Comparison of ENCODE assay signal across 20 cellular contexts in the genomic region with DNA sequence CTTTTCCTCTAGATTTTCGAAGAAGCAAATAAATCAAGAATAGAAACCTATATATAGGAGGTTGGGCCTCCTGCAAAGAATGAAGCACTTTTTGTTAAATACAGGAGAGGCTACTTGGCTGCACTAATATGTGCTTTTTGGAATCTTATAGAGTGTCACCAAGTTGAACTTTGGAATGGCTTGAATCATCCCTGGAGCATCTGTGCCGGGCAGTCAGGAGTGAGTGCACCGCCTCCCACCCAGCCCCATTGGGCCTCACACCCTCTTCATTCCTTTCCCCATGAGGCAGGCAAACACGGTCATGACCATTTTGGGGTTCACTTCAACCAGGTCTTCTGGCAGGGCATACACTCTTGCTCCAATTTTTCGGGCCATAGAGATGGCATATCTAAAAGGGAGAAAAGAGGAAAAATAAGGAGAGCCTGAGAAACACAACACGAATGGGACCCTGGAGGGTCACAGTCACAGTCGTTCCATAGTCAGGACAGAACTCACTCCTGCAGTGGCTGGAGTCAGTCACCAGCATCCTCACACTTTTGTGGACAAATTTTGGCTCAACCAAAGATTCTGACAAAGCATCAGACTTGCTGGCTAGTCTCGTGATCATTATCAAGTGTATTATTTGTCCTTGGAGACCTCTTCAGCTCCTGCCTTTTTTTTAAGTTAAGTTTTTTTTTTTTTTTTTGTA. TPM values are rescaled to one million over a fixed set of nuclear protein-coding genes. Genes with fewer than 3 reads are reported as not detected.
A peak's percentile ranks its signal among the peaks of the same experiment; 100 is the strongest.
DNase-seq lines count a peak whose midpoint lies in the region; ATAC-seq and TF ChIP-seq lines count a peak whose summit lies in the region.
"Had no signal": no experiment of that assay in that cellular context is flagged by ENCODE, and none has a peak within 500 bp of the region (broad histone marks: within the 10 kb centered on the region; RNA-seq: fewer than 3 reads in every experiment).

No MANE protein-coding gene starts in this region.

- H3K27me3 Mint-ChIP-seq in activated T-cell treated with anti-CD3 and anti-CD28 coated beads, Interleukin-2, amount 50 U/mL, for 72 hours (ENCODE audit: low read depth), result no peaks in the 10 kb centered on the region
- no peaks in the 10 kb centered on the region for H3K27me3 Mint-ChIP-seq in activated T-cell treated with anti-CD3 and anti-CD28 coated beads, Interleukin-2, amount 50 U/mL, for 4 hours (ENCODE audit: low read depth)
- H3K27me3 Mint-ChIP-seq in central memory CD8-positive, alpha-beta T cell, result no peaks in the 10 kb centered on the region
- H3K27me3 Mint-ChIP-seq: type B pancreatic cell had no signal

- no peak overlapping the region for H3K4me3 Mint-ChIP-seq in activated T-cell treated with anti-CD3 and anti-CD28 coated beads, Interleukin-2, amount 50 U/mL, for 72 hours
- H3K4me3 Mint-ChIP-seq in activated T-cell treated with anti-CD3 and anti-CD28 coated beads, Interleukin-2, amount 50 U/mL, for 4 hours, result no peak overlapping the region
- no peak overlapping the region for H3K4me3 Mint-ChIP-seq in central memory CD8-positive, alpha-beta T cell
- no peak overlapping the region for H3K4me3 Mint-ChIP-seq in stimulated activated effector memory CD8-positive, alpha-beta T cell treated with anti-CD3 and anti-CD28 coated beads, Interleukin-12 subunit alpha, Interleukin-12 subunit beta, amount 100 ng/mL, for 72 hours
- H3K4me3 Mint-ChIP-seq: brain, type B pancreatic cell had no signal

- peak; percentile 27 for TF ChIP-seq POLR2A in GM18505 (IDR thresholded peaks at IDR 0.05; ENCODE audit: borderline replicate concordance, extremely low read depth, insufficient read depth, insufficient read length)

- peaks cover 14 to 31% of the 10 kb centered on the region in 2 donors for H3K36me3 Mint-ChIP-seq in activated T-cell treated with anti-CD3 and anti-CD28 coated beads, Interleukin-2, amount 50 U/mL, for 72 hours (ENCODE audit: insufficient read depth in 2 of 2)
- H3K36me3 Mint-ChIP-seq in activated T-cell treated with anti-CD3 and anti-CD28 coated beads, Interleukin-2, amount 50 U/mL, for 4 hours (ENCODE audit: insufficient read depth), result peaks cover 56% of the 10 kb centered on the region
- H3K36me3 Mint-ChIP-seq in central memory CD8-positive, alpha-beta T cell (ENCODE audit: insufficient read depth), result peaks cover 69% of the 10 kb centered on the region
- H3K36me3 Mint-ChIP-seq in stimulated activated effector memory CD8-positive, alpha-beta T cell treated with anti-CD3 and anti-CD28 coated beads, Interleukin-12 subunit alpha, Interleukin-12 subunit beta, amount 100 ng/mL, for 72 hours, result peaks cover 94% of the 10 kb centered on the region
- H3K36me3 Mint-ChIP-seq: brain, type B pancreatic cell had no signal

- H3K9me3 Mint-ChIP-seq in activated T-cell treated with anti-CD3 and anti-CD28 coated beads, Interleukin-2, amount 50 U/mL, for 72 hours, result no peaks in the 10 kb centered on the region
- no peaks in the 10 kb centered on the region for H3K9me3 Mint-ChIP-seq in activated T-cell treated with anti-CD3 and anti-CD28 coated beads, Interleukin-2, amount 50 U/mL, for 4 hours
- H3K9me3 Mint-ChIP-seq in central memory CD8-positive, alpha-beta T cell, result no peaks in the 10 kb centered on the region
- H3K9me3 Mint-ChIP-seq in stimulated activated effector memory CD8-positive, alpha-beta T cell treated with anti-CD3 and anti-CD28 coated beads, Interleukin-12 subunit alpha, Interleukin-12 subunit beta, amount 100 ng/mL, for 72 hours, result no peaks in the 10 kb centered on the region
- H3K9me3 Mint-ChIP-seq: brain, type B pancreatic cell had no signal

- no peak for DNase-seq in activated T-cell treated with anti-CD3 and anti-CD28 coated beads, Interleukin-2, amount 50 U/mL, for 72 hours
- DNase-seq in activated T-cell treated with anti-CD3 and anti-CD28 coated beads, Interleukin-2, amount 50 U/mL, for 4 hours, result no peak
- no peak for DNase-seq in central memory CD8-positive, alpha-beta T cell (ENCODE audit: low spot score in 2 of 2)
- DNase-seq in stimulated activated effector memory CD8-positive, alpha-beta T cell treated with anti-CD3 and anti-CD28 coated beads, Interleukin-12 subunit alpha, Interleukin-12 subunit beta, amount 100 ng/mL, for 72 hours (ENCODE audit: low spot score in 2 of 2), result no peak
- DNase-seq in NCI-H187 treated with DMSO at 0.1 percent for 48 hours (lab: John Stamatoyannopoulos, UW), result no peak
- DNase-seq in SHP77 treated with DMSO at 0.1 percent for 48 hours (lab: John Stamatoyannopoulos, UW), result no peak
- DNase-seq: left lung; NCI-H1436 treated with DMSO at 0.1 percent for 48 hours; NCI-H510A; stimulated activated CD8-positive, alpha-beta memory T cell treated with anti-CD3 and anti-CD28 coated beads, Interleukin-4, amount 100 ng/mL, for 48 hours had no signal

- peak overlapping the region; percentile 10 for H3K27ac Mint-ChIP-seq in activated T-cell treated with anti-CD3 and anti-CD28 coated beads, Interleukin-2, amount 50 U/mL, for 72 hours
- peak overlapping the region; percentile 58 for H3K27ac Mint-ChIP-seq in central memory CD8-positive, alpha-beta T cell (ENCODE audit: low read depth)
- peak overlapping the region; percentile 91 for H3K27ac Mint-ChIP-seq in stimulated activated effector memory CD8-positive, alpha-beta T cell treated with anti-CD3 and anti-CD28 coated beads, Interleukin-12 subunit alpha, Interleukin-12 subunit beta, amount 100 ng/mL, for 72 hours

- no peak for ATAC-seq in activated T-cell treated with anti-CD3 and anti-CD28 coated beads, Interleukin-2, amount 50 U/mL, for 72 hours (replicated peaks in 1 of 2)
- ATAC-seq in activated T-cell treated with anti-CD3 and anti-CD28 coated beads, Interleukin-2, amount 50 U/mL, for 4 hours, result no peak
- ATAC-seq in GM18505 (IDR thresholded peaks at IDR 0.05; ENCODE audit: unreplicated experiment) (no peak), GM18498 (IDR thresholded peaks at IDR 0.05; ENCODE audit: unreplicated experiment) (no peak)
- no peak for ATAC-seq in central memory CD8-positive, alpha-beta T cell (replicated peaks; ENCODE audit: extremely low read depth, poor library complexity, severe bottlenecking)
- ATAC-seq in stimulated activated effector memory CD8-positive, alpha-beta T cell treated with anti-CD3 and anti-CD28 coated beads, Interleukin-12 subunit alpha, Interleukin-12 subunit beta, amount 100 ng/mL, for 72 hours, result no peak
- ATAC-seq: gastroesophageal sphincter had no signal

- H3K4me1 Mint-ChIP-seq in activated T-cell treated with anti-CD3 and anti-CD28 coated beads, Interleukin-2, amount 50 U/mL, for 72 hours (ENCODE audit: low read depth), result peaks cover 31% of the 10 kb centered on the region
- H3K4me1 Mint-ChIP-seq in activated T-cell treated with anti-CD3 and anti-CD28 coated beads, Interleukin-2, amount 50 U/mL, for 4 hours (ENCODE audit: low read depth), result peaks cover 41% of the 10 kb centered on the region
- H3K4me1 Mint-ChIP-seq in central memory CD8-positive, alpha-beta T cell, result peaks cover 47% of the 10 kb centered on the region
- peaks cover 38% of the 10 kb centered on the region for H3K4me1 Mint-ChIP-seq in stimulated activated effector memory CD8-positive, alpha-beta T cell treated with anti-CD3 and anti-CD28 coated beads, Interleukin-12 subunit alpha, Interleukin-12 subunit beta, amount 100 ng/mL, for 72 hours
- H3K4me1 Mint-ChIP-seq: brain had no signal

RNA-seq across cellular contexts. Expression of a gene that starts 22.6 kb away (rescaled TPM):
- not detected for total RNA-seq in activated T-cell treated with anti-CD3 and anti-CD28 coated beads, Interleukin-2, amount 50 U/mL, for 72 hours
- under 1 TPM; 0.11 to 0.23 (median 0.21) TPM for total RNA-seq in activated T-cell treated with anti-CD3 and anti-CD28 coated beads, Interleukin-2, amount 50 U/mL, for 4 hours
- total RNA-seq: cerebellum; endothelial cell of umbilical vein; fibroblast of lung; gastroesophageal sphincter; OCI-LY7; T-helper 1 cell treated with Interleukin-12 subunit alpha and Interleukin-12 subunit beta and Interleukin-4 antibody, amounts not matched to agents 30 ng/mL and 1 ng/mL, for 36 hours had no signal

RNA-seq across cellular contexts. Expression of a gene that starts 54.5 kb away (rescaled TPM):
- total RNA-seq in activated T-cell treated with anti-CD3 and anti-CD28 coated beads, Interleukin-2, amount 50 U/mL, for 72 hours, result 100 to 1,000 TPM; 834 to 955 TPM
- 100 to 1,000 TPM; 617 to 663 (median 631) TPM for total RNA-seq in activated T-cell treated with anti-CD3 and anti-CD28 coated beads, Interleukin-2, amount 50 U/mL, for 4 hours

Comparison
In these comparisons a context has a peak if more than half of its experiments do, and no peak if none do; other contexts are left out.
1. H3K27ac Mint-ChIP-seq: peak in every context shown above with its lines; median percentile 91 in stimulated activated effector memory CD8-positive, alpha-beta T cell treated with anti-CD3 and anti-CD28 coated beads, Interleukin-12 subunit alpha, Interleukin-12 subunit beta, amount 100 ng/mL, for 72 hours; 58 in central memory CD8-positive, alpha-beta T cell; 10 in activated T-cell treated with anti-CD3 and anti-CD28 coated beads, Interleukin-2, amount 50 U/mL, for 72 hours.